ENCODE assay signal across 10 cellular contexts in the genomic region with DNA sequence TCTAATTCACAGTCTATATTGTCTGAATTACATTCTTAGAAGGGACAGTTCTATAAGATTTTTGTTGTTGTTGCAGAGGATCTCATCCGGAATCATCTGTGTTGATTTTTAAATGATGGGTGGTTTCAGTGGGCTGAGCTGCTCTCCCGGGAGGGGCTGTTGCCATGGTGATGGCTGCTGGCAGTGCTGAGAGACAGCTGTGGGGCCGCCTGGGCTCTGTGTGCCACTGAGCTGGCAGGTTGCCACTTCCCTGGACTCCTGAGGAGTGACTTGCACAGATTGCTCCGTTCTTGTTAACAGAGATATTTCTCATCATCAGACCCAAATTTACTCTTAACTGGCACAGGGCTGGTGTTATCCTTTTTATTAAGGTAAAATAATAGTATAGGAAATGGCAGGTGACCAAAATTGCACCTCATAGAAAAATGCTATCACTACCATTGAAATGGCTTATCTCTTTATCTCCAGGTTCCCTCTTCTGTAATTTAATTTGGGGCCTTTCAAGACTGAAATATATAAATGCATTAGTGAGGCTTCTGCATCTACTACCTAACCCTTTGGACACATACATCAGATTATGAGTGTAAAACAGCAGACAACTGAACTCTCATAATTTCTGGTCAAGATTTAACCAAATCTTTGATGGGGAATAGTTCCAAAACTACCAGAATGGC. TPM values are rescaled to one million over a fixed set of nuclear protein-coding genes. Genes with fewer than 3 reads are reported as not detected.
DNase-seq lines count a peak whose midpoint lies in the region; ATAC-seq and TF ChIP-seq lines count a peak whose summit lies in the region.
"Had no signal": no experiment of that assay in that cellular context is flagged by ENCODE, and none has a peak within 500 bp of the region (broad histone marks: within the 10 kb centered on the region; RNA-seq: fewer than 3 reads in every experiment).

No MANE protein-coding gene starts in this region.

- WGBS in GM23248 (ENCODE audit: low coverage in 1 of 2, low lambda C conversion rate in 2 of 2, missing lambda C conversion rate in 2 of 2), 2 experiments, result 12 to 18% methylated on average over 4 of the region's 4 CpGs

- no peak overlapping the region for H3K27ac ChIP-seq in GM23248
- H3K27ac ChIP-seq in fibroblast of lung (ENCODE audit: insufficient read depth, low read length), result no peak overlapping the region

- H3K4me3 ChIP-seq in GM23248 (no peak overlapping the region), fibroblast of lung (replicated peaks in 1 of 4; ENCODE audit: control extremely low read depth in 1 of 4, insufficient read depth in 1 of 4, low read depth in 3 of 4, low read length in 4 of 4) (no peak overlapping the region)

- intact Hi-C loops in posterior vena cava (cut with DNase I), result no loop called here

- TF ChIP-seq CTCF in fibroblast of lung (conservative IDR thresholded peaks at IDR 0.05 in 1 of 2, IDR thresholded peaks at IDR 0.05 in 1 of 2; ENCODE audit: low read depth in 1 of 2, low read length in 2 of 2) (no peak), HFFc6 (IDR thresholded peaks at IDR 0.05) (no peak)

- no peak overlapping the region for H3K4me2 ChIP-seq in GM23248 (ENCODE audit: unreplicated experiment)
- H3K4me2 ChIP-seq in fibroblast of lung (ENCODE audit: extremely low read depth, insufficient read depth, low read length), result no peak overlapping the region

- in situ Hi-C loops in GM23248 (cut with MboI), result no loop called here

- H3K79me2 ChIP-seq in GM23248 (ENCODE audit: insufficient read depth), result no peaks in the 10 kb centered on the region
- H3K79me2 ChIP-seq in fibroblast of lung (ENCODE audit: control insufficient read depth, insufficient read depth, low read length), result no peaks in the 10 kb centered on the region

- H2AFZ ChIP-seq in GM23248 (no peak overlapping the region), fibroblast of lung (ENCODE audit: low read length) (no peak overlapping the region)

- H3K27me3 ChIP-seq in GM23248 (replicated peaks; ENCODE audit: insufficient read depth) (no peaks in the 10 kb centered on the region), fibroblast of lung (ENCODE audit: control insufficient read depth, insufficient read depth, low read length) (no peaks in the 10 kb centered on the region)

- H3K36me3 ChIP-seq in GM23248 (ENCODE audit: low read depth), result no peaks in the 10 kb centered on the region
- H3K36me3 ChIP-seq in fibroblast of lung (ENCODE audit: control insufficient read depth, insufficient read depth, low read length), result no peaks in the 10 kb centered on the region

- H3K36me3 Mint-ChIP-seq in HFFc6 (ENCODE audit: low read depth), result no peaks in the 10 kb centered on the region; the same call in 1 of the 2 replicates

- no peak overlapping the region for H3K27ac Mint-ChIP-seq in HFFc6

- H3K4me3 Mint-ChIP-seq in HFFc6, result no peak overlapping the region

- no peaks in the 10 kb centered on the region for H3K9me3 Mint-ChIP-seq in HFFc6

- H4K20me1 ChIP-seq in GM23248 (ENCODE audit: insufficient read depth) (no peaks in the 10 kb centered on the region), fibroblast of lung (ENCODE audit: control insufficient read depth, extremely low read depth, insufficient read depth, low read length) (no peaks in the 10 kb centered on the region)

- H3F3A ChIP-seq in GM23248 (ENCODE audit: insufficient read depth), result no peaks in the 10 kb centered on the region

- no peaks in the 10 kb centered on the region for H3K9me2 ChIP-seq in GM23248 (ENCODE audit: insufficient read depth)

- no peaks in the 10 kb centered on the region for H3K9me3 ChIP-seq in GM23248 (ENCODE audit: low read depth)
- H3K9me3 ChIP-seq in fibroblast of lung (ENCODE audit: control insufficient read depth, insufficient read depth, low read depth, low read length), result no peaks in the 10 kb centered on the region

- H3K27me3 Mint-ChIP-seq in HFFc6 (ENCODE audit: insufficient read depth), result no peaks in the 10 kb centered on the region

- ATAC-seq in HG03025 (IDR thresholded peaks at IDR 0.05; ENCODE audit: low FRiP score, unreplicated experiment), result no peak
- no peak for ATAC-seq in HG02642 (IDR thresholded peaks at IDR 0.05; ENCODE audit: poor library complexity, unreplicated experiment)

- H3K9ac ChIP-seq in GM23248 (no peak overlapping the region), fibroblast of lung (ENCODE audit: insufficient read depth, low read length) (no peak overlapping the region)

- H3K4me1 Mint-ChIP-seq in HFFc6 (ENCODE audit: low read depth), result no peaks in the 10 kb centered on the region

- DNase-seq in GM23248 (peak; percentile 38), NCI-H345 (lab: John Stamatoyannopoulos, UW) (peak; percentile 85), fibroblast of lung (ENCODE audit: low read depth in 2 of 2) (peak; percentile 15 to 47), putamen (ENCODE audit: low spot score) (peak; percentile 92), HFFc6 (no peak), posterior vena cava (ENCODE audit: low spot score) (no peak)
- DNase-seq: activated CD8-positive, alpha-beta memory T cell treated with anti-CD3 and anti-CD28 coated beads for 24 hours; foreskin melanocyte had no signal

- H3K4me1 ChIP-seq in GM23248 (ENCODE audit: insufficient read depth) (no peaks in the 10 kb centered on the region), fibroblast of lung (ENCODE audit: control insufficient read depth, extremely low read depth, insufficient read depth, low read length) (no peaks in the 10 kb centered on the region)

RNA-seq across cellular contexts. Expression of gene NEK11, which starts 56.6 kb away (rescaled TPM):
- total RNA-seq in GM23248 (2014; rRNA removed; shearing (Covaris generic)), result 15.9 and 18.5 TPM in 2 replicates
- polyA plus RNA-seq in GM23248 (2016; fragmentation: Nextera tagmentation; extraction: Ambion mirVana), result 5.7 and 7.6 TPM in 2 replicates
- 13.0 and 14.4 TPM in 2 replicates for total RNA-seq in fibroblast of lung
- polyA plus RNA-seq in fibroblast of lung, result 3.3 and 4.3 TPM in 2 replicates
- 2.5 and 2.8 TPM in 2 replicates for polyA plus RNA-seq in fibroblast of lung (2012)
- polyA minus RNA-seq in fibroblast of lung (ENCODE audit: low replicate concordance), result 0.48 and 1.6 TPM in 2 replicates
- total RNA-seq in HFFc6 (2021; fragmentation: NEBNext Ultra II Directional; extraction: Animal tissue kit (Norgen Biotek cat#: 25700)), result 1 to 10 TPM; 2.5 to 4.0 (median 3.1) TPM
- total RNA-seq in posterior vena cava, result 1 to 10 TPM; 5.7 to 8.2 TPM

RNA-seq across cellular contexts. Expression of gene ASTE1, which starts 56.7 kb away (rescaled TPM):
- total RNA-seq in GM23248 (2014; rRNA removed; shearing (Covaris generic)), result 4.8 and 5.8 TPM in 2 replicates
- polyA plus RNA-seq in GM23248 (2016; fragmentation: Nextera tagmentation; extraction: Ambion mirVana), result 4.8 and 5.3 TPM in 2 replicates
- total RNA-seq in fibroblast of lung, result 6.6 and 8.7 TPM in 2 replicates
- 5.8 and 6.3 TPM in 2 replicates for polyA plus RNA-seq in fibroblast of lung
- polyA plus RNA-seq in fibroblast of lung (2012), result 3.3 and 3.6 TPM in 2 replicates
- 1.3 and 4.5 TPM in 2 replicates for polyA minus RNA-seq in fibroblast of lung (ENCODE audit: low replicate concordance)
- total RNA-seq in HFFc6 (2021; fragmentation: NEBNext Ultra II Directional; extraction: Animal tissue kit (Norgen Biotek cat#: 25700)), result 1 to 10 TPM; 3.4 to 5.2 (median 4.0) TPM
- total RNA-seq in posterior vena cava, result 1 to 10 TPM; 3.8 to 5.6 TPM

Comparison
In these comparisons a context has a peak if more than half of its experiments do, and no peak if none do; other contexts are left out.
1. DNase-seq: peak in GM23248 (single experiment), NCI-H345 (single experiment), fibroblast of lung (2 of 2) and putamen (single experiment); none in HFFc6 (single experiment) and posterior vena cava (single experiment).